ENCODE assay signal across 9 cellular contexts in the genomic region with DNA sequence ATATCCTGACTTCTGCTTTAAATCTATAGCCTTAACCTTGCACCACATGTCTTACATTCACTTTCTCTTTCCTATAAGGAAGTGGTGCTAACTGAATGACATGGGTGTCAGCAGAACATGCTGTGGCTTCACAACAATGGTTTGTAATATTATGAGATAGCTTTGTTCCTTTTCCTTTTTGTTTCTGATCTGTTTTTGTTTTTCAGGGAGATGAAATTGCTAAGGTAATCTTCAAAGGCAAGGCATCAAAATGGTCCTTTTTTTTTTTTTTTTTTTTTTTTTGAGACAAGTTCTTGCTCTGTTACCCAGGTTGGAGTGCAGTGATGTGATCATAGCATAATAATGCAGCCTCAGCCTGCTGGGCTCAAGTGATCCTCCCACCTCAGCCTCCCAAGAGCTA. TPM values are rescaled to one million over a fixed set of nuclear protein-coding genes. Genes with fewer than 3 reads are reported as not detected.
DNase-seq lines count a peak whose midpoint lies in the region; ATAC-seq and TF ChIP-seq lines count a peak whose summit lies in the region.
"Had no signal": no experiment of that assay in that cellular context is flagged by ENCODE, and none has a peak within 500 bp of the region (broad histone marks: within the 10 kb centered on the region; RNA-seq: fewer than 3 reads in every experiment).

No MANE protein-coding gene starts in this region.

- no peaks in the 10 kb centered on the region for H3K36me3 ChIP-seq in ACC112 (ENCODE audit: insufficient read depth, low read length)
- no peaks in the 10 kb centered on the region for H3K36me3 ChIP-seq in WERI-Rb-1

- no peaks in the 10 kb centered on the region for H3K36me3 Mint-ChIP-seq in activated CD4-positive, alpha-beta memory T cell treated with anti-CD3 and anti-CD28 coated beads for 36 hours

- H3K9me3 Mint-ChIP-seq in activated CD4-positive, alpha-beta memory T cell treated with anti-CD3 and anti-CD28 coated beads for 36 hours = peaks cover 2% of the 10 kb centered on the region

- POLR2A ChIA-PET in activated CD4-positive, alpha-beta memory T cell treated with anti-CD3 and anti-CD28 coated beads for 36 hours (lab: Charles Lee) = no interaction called here

- H3K4me3 Mint-ChIP-seq in activated CD4-positive, alpha-beta memory T cell treated with anti-CD3 and anti-CD28 coated beads for 36 hours = no peak overlapping the region
- H3K4me3 Mint-ChIP-seq: endodermal cell had no signal

- H3K4me1 Mint-ChIP-seq in activated CD4-positive, alpha-beta memory T cell treated with anti-CD3 and anti-CD28 coated beads for 36 hours (ENCODE audit: low read depth) = peaks cover 18% of the 10 kb centered on the region
- H3K4me1 Mint-ChIP-seq: endodermal cell had no signal

- H3K27ac ChIP-seq in ACC112 (ENCODE audit: low read depth, low read length) (no peak overlapping the region), WERI-Rb-1 (no peak overlapping the region)

- H3K79me2 ChIP-seq in ACC112 (ENCODE audit: control insufficient read depth, insufficient read depth, low read length, unreplicated experiment) = no peaks in the 10 kb centered on the region

- H3K27me3 Mint-ChIP-seq in activated CD4-positive, alpha-beta memory T cell treated with anti-CD3 and anti-CD28 coated beads for 36 hours = no peaks in the 10 kb centered on the region

- no peaks in the 10 kb centered on the region for H3K4me1 ChIP-seq in ACC112 (ENCODE audit: control insufficient read depth, insufficient read depth, low read length, unreplicated experiment)

- peak overlapping the region; percentile 28 for H2AFZ ChIP-seq in ACC112 (ENCODE audit: low read length, unreplicated experiment)

- DNase-seq in GM19240 (ENCODE audit: insufficient read length, low spot score) = peak; percentile 48
- no peak for DNase-seq in activated CD4-positive, alpha-beta memory T cell treated with anti-CD3 and anti-CD28 coated beads for 36 hours
- DNase-seq in WERI-Rb-1 = no peak
- DNase-seq in NCI-H2171 (lab: John Stamatoyannopoulos, UW) = no peak
- no peak for DNase-seq in NCI-H510A treated with DMSO at 0.1 percent for 48 hours (lab: John Stamatoyannopoulos, UW)
- no peak for DNase-seq in cerebellar nuclear complex (lab: John Stamatoyannopoulos, UW)
- DNase-seq: endodermal cell had no signal

- H3K27ac Mint-ChIP-seq in activated CD4-positive, alpha-beta memory T cell treated with anti-CD3 and anti-CD28 coated beads for 36 hours = peak overlapping the region; percentile 66
- H3K27ac Mint-ChIP-seq: endodermal cell had no signal

- H3K9me3 ChIP-seq in WERI-Rb-1 (ENCODE audit: severe bottlenecking) = no peaks in the 10 kb centered on the region

- peaks cover 20% of the 10 kb centered on the region for H3K27me3 ChIP-seq in ACC112 (ENCODE audit: insufficient read depth, low read length)
- H3K27me3 ChIP-seq in WERI-Rb-1 (ENCODE audit: insufficient read depth, low read depth, severe bottlenecking) = no peaks in the 10 kb centered on the region

- intact Hi-C loops in activated CD4-positive, alpha-beta memory T cell treated with anti-CD3 and anti-CD28 coated beads for 36 hours (cut with micrococcal nuclease) = loop anchor here (5.0 kb wide), 1 partner anchor 38 kb away; no protein-coding TSS in a partner anchor

- H3K4me3 ChIP-seq in ACC112 (ENCODE audit: low read depth, low read length) (no peak overlapping the region), WERI-Rb-1 (ENCODE audit: low read depth, low read length) (no peak overlapping the region)

- CTCF ChIA-PET in activated CD4-positive, alpha-beta memory T cell treated with anti-CD3 and anti-CD28 coated beads for 36 hours (lab: Charles Lee) = interaction anchor here (3.9 kb wide), 1 partner anchor 15 kb away, joined by 28 read pairs; no protein-coding TSS in a partner anchor

- TF ChIP-seq CTCF in WERI-Rb-1 (IDR thresholded peaks at IDR 0.05; ENCODE audit: low read depth, low read length) = no peak

- ATAC-seq in HG03159 (IDR thresholded peaks at IDR 0.05; ENCODE audit: unreplicated experiment) = peak; percentile 97

RNA-seq across cellular contexts. Expression of a gene that starts 53.6 kb away (rescaled TPM):
- 10 to 100 TPM; 20.0 to 20.7 TPM for total RNA-seq in activated CD4-positive, alpha-beta memory T cell treated with anti-CD3 and anti-CD28 coated beads for 36 hours
